In the genomic region with DNA sequence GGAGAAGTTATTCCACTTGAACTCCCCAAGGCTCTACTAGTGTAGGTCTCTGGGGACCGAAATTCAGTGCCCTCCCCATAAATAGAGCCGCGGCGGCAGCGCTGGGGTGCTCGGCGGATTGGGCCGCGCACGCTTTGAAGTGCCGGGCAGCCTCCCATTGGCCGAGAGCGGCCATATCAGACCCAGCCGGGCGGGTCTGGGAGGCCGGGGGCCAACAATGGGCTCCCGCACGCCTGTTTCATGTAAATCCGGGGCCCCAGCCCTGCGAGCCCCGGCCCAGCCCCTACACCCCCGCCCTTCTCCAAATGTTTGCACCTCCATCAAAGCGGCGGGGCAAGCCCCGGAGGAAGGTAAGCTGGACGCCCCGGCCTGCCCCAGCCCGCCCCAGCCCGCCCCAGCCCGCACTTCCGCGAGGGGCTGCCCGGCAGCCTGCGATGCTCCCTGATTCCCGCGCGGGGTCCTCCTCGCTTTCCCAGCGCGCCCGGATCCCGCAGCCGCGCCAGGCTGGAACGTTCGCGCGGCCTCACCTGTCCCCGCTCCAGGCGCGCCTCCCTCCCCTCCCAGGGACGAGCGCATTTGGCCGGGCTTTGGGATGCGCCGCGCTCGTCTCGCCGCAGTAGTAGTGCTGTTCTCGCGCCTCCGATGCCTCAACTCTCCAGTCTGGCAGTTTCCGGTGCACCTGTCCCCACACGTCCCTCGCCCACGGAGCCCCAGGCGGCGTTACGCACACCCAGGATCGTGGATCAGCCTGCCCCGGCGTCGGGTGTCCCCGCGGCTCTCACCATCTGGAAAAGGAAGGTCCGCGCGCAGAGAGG, we compare ENCODE assay signal across 10 cellular contexts. TPM values are rescaled to one million over a fixed set of nuclear protein-coding genes. Genes with fewer than 3 reads are reported as not detected.
DNase-seq lines count a peak whose midpoint lies in the region; ATAC-seq, FAIRE-seq and TF ChIP-seq lines count a peak whose summit lies in the region.
"Had no signal": no experiment of that assay in that cellular context is flagged by ENCODE, and none has a peak within 500 bp of the region (broad histone marks: within the 10 kb centered on the region; RNA-seq: fewer than 3 reads in every experiment).

A gene with protein sequence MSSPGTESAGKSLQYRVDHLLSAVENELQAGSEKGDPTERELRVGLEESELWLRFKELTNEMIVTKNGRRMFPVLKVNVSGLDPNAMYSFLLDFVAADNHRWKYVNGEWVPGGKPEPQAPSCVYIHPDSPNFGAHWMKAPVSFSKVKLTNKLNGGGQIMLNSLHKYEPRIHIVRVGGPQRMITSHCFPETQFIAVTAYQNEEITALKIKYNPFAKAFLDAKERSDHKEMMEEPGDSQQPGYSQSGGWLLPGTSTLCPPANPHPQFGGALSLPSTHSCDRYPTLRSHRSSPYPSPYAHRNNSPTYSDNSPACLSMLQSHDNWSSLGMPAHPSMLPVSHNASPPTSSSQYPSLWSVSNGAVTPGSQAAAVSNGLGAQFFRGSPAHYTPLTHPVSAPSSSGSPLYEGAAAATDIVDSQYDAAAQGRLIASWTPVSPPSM (minus strand): TSS at position 51 of the 815 bp plus-strand sequence. CDS start 260 bp downstream, outside the sequence.

- H3K27me3 ChIP-seq in left lung, result peaks cover 79 to 100% of the 10 kb centered on the region in 2 donors

- H3K4me3 ChIP-seq in A549 (peak within 1 kb of the TSS; percentile 48), left lung (no peak within 1 kb of the TSS)

- H3K4me1 ChIP-seq in A549 (peaks cover 8% of the 10 kb centered on the region; the same call in 1 of the 3 replicates), left lung (peaks cover 6 to 21% of the 10 kb centered on the region in 2 donors)

- no peak for TF ChIP-seq EP300 in A549 (IDR thresholded peaks at IDR 0.05)

- FAIRE-seq in A549 (lab: Jason Lieb, UNC), result no peak
- FAIRE-seq: G401.6, TTC549 had no signal

- TF ChIP-seq POLR2A in A549 (IDR thresholded peaks at IDR 0.05; ENCODE audit: low read length), result no peak

- H3K36me3 ChIP-seq in left lung, result no peaks in the 10 kb centered on the region

- H3K27ac Mint-ChIP-seq in activated CD4-positive, alpha-beta T cell treated with anti-CD3 and anti-CD28 coated beads, Interleukin-2, amount 10 ng/mL, durations not matched to agents 24 days and 14 days, result peak within 1 kb of the TSS; percentile 15

- peaks cover 3% of the 10 kb centered on the region for H3K36me3 Mint-ChIP-seq in activated CD4-positive, alpha-beta T cell treated with anti-CD3 and anti-CD28 coated beads, Interleukin-2, amount 10 ng/mL, durations not matched to agents 24 days and 14 days (ENCODE audit: low read depth)

- no peak within 1 kb of the TSS for H3K27ac ChIP-seq in A549
- H3K27ac ChIP-seq in left lung, result no peak within 1 kb of the TSS

- peaks cover 5% of the 10 kb centered on the region for H3K4me1 Mint-ChIP-seq in activated CD4-positive, alpha-beta T cell treated with anti-CD3 and anti-CD28 coated beads, Interleukin-2, amount 10 ng/mL, durations not matched to agents 24 days and 14 days

- no peak for TF ChIP-seq RAD21 in A549 (conservative IDR thresholded peaks at IDR 0.05 in 1 of 2, IDR thresholded peaks at IDR 0.05 in 1 of 2)

- TF ChIP-seq CTCF in A549 (IDR thresholded peaks at IDR 0.05), result no peak
- TF ChIP-seq CTCF in left lung (IDR thresholded peaks at IDR 0.05), result no peak

- H3K9me3 Mint-ChIP-seq in activated CD4-positive, alpha-beta T cell treated with anti-CD3 and anti-CD28 coated beads, Interleukin-2, amount 10 ng/mL, durations not matched to agents 24 days and 14 days, result no peaks in the 10 kb centered on the region

- 4% methylated on average over 18 of the region's 79 CpGs for WGBS in A549 (ENCODE audit: missing lambda C conversion rate)

- peak within 1 kb of the TSS; percentile 86 for H3K4me2 ChIP-seq in A549

- intact Hi-C loops in activated CD4-positive, alpha-beta T cell treated with anti-CD3 and anti-CD28 coated beads, Interleukin-2, amount 10 ng/mL, durations not matched to agents 24 days and 14 days (cut with micrococcal nuclease), result loop anchor here (5.0 to 10.0 kb wide), 3 partner anchors 161 to 503 kb away; a partner anchor contains a TSS
- intact Hi-C loops in left lung (cut with DNase I), result no loop called here

- DNase-seq in A549 (ENCODE audit: low read depth in 1 of 2, low spot score in 1 of 2) (peak in 1 of 2 experiments; percentile 21), left lung (no peak), cerebellar cortex (ENCODE audit: low spot score) (no peak), SKM-1 (lab: John Stamatoyannopoulos, UW; ENCODE audit: unreplicated experiment) (no peak)
- DNase-seq in activated CD4-positive, alpha-beta T cell treated with anti-CD3 and anti-CD28 coated beads, Interleukin-2, amount 10 ng/mL, durations not matched to agents 24 days and 14 days, result no peak

- CTCF ChIA-PET in A549 (lab: Yijun Ruan, JAX), result interaction anchor here (0.6 kb wide), 1 partner anchor 104 kb away, joined by 3 read pairs; no protein-coding TSS in a partner anchor

- peak within 1 kb of the TSS; percentile 69 for H3K4me3 Mint-ChIP-seq in activated CD4-positive, alpha-beta T cell treated with anti-CD3 and anti-CD28 coated beads, Interleukin-2, amount 10 ng/mL, durations not matched to agents 24 days and 14 days

- H3K27me3 Mint-ChIP-seq in activated CD4-positive, alpha-beta T cell treated with anti-CD3 and anti-CD28 coated beads, Interleukin-2, amount 10 ng/mL, durations not matched to agents 24 days and 14 days, result peaks cover 64% of the 10 kb centered on the region

- POLR2A ChIA-PET in A549 (lab: Yijun Ruan, JAX), result no interaction called here

- no peaks in the 10 kb centered on the region for H3K9me3 ChIP-seq in A549
- no peaks in the 10 kb centered on the region for H3K9me3 ChIP-seq in left lung

- ATAC-seq in A549 (peak; percentile 47 to 79; a peak in 4 of 6 replicates), GM18498 (IDR thresholded peaks at IDR 0.05; ENCODE audit: unreplicated experiment) (peak; percentile 33), left lung (peak; percentile 18), HG02571 (IDR thresholded peaks at IDR 0.05; ENCODE audit: unreplicated experiment) (no peak), HG02840 (IDR thresholded peaks at IDR 0.05; ENCODE audit: low FRiP score, unreplicated experiment) (no peak)

TF ChIP-seq in A549, 52 proteins besides CTCF, POLR2A, EP300 and RAD21:
- TF ChIP-seq ZFP36 (IDR thresholded peaks at IDR 0.05; ENCODE audit: borderline replicate concordance, partially characterized antibody) (no peak), NPAS2 (CRISPR knock-in tag; IDR thresholded peaks at IDR 0.05; ENCODE audit: borderline replicate concordance) (no peak), CEBPB (IDR thresholded peaks at IDR 0.05) (no peak)

RNA-seq across cellular contexts. Expression of the gene that starts here (rescaled TPM):
- polyA plus RNA-seq in A549 (2011; rRNA removed) (not detected in 2 replicates), A549 (2017; fragmentation: RNase III; extraction: RNeasy Plus Mini Kit Qiagen cat#74134 plus additional on column Dnase treatment) (not detected in 3 replicates)
- 0.04 TPM in 1 of 2 replicates, not detected in the other for polyA plus RNA-seq in A549 (2012; cell fraction: cytosol; rRNA removed)
- 0.02 and 0.21 TPM in 2 replicates for polyA plus RNA-seq in A549 (2012; cell fraction: nucleus; rRNA removed)
- not detected in 2 replicates for polyA minus RNA-seq in A549 (2011; rRNA and poly(A)+ RNA removed)
- total RNA-seq in activated CD4-positive, alpha-beta T cell treated with anti-CD3 and anti-CD28 coated beads, Interleukin-2, amount 10 ng/mL, durations not matched to agents 24 days and 14 days, result not detected in 2 replicates
- total RNA-seq in left lung, result not detected

Comparison
In these comparisons a context has a peak if more than half of its experiments do, and no peak if none do; other contexts are left out.
1. Peak in ATAC-seq, H3K4me3 ChIP-seq and H3K4me2 ChIP-seq in A549; RNA of the gene not detected or under 1 TPM.
2. Peak in ATAC-seq in left lung; RNA of the gene not detected or under 1 TPM.